28 cellular contexts compared by ENCODE assay signal in genomic region chr13:52703482-52703881, GRCh38. TPM values are rescaled to one million over a fixed set of nuclear protein-coding genes. Genes with fewer than 3 reads are reported as not detected.
"Had no signal": no experiment of that assay in that cellular context is flagged by ENCODE, and none has a peak within 500 bp of the region (broad histone marks: within the 10 kb centered on the region; RNA-seq: fewer than 3 reads in every experiment).

No MANE protein-coding gene starts in this region.

- H3K4me1 ChIP-seq: transverse colon had no signal

- ATAC-seq: esophagus mucosa; heart left ventricle; naive thymus-derived CD4-positive, alpha-beta T cell; sciatic nerve; stimulated activated memory B cell treated with anti-CD40 and anti-IgM and Interleukin-4, amounts not matched to agents 10 μg/mL and 1 μg/mL and 100 μg/mL, for 72 hours; stimulated activated naive CD8-positive, alpha-beta T cell treated with anti-CD3 and anti-CD28 coated beads, Interleukin-15, amount 100 ng/mL, for 72 hours had no signal

- H3K27ac ChIP-seq: dorsolateral prefrontal cortex, heart left ventricle, neutrophil, spleen, thoracic aorta, transverse colon had no signal

- H3K36me3 ChIP-seq: neutrophil, thoracic aorta, transverse colon had no signal

- H3K27ac Mint-ChIP-seq: naive thymus-derived CD4-positive, alpha-beta T cell; stimulated activated memory B cell treated with anti-CD40 and anti-IgM and Interleukin-4, amounts not matched to agents 10 μg/mL and 1 μg/mL and 100 μg/mL, for 72 hours had no signal

- H3K36me3 Mint-ChIP-seq: stimulated activated memory B cell treated with anti-CD40 and anti-IgM and Interleukin-4, amounts not matched to agents 10 μg/mL and 1 μg/mL and 100 μg/mL, for 72 hours had no signal

- H3K4me3 ChIP-seq: dorsolateral prefrontal cortex, heart left ventricle, spleen, thoracic aorta, transverse colon had no signal

- H3K27me3 ChIP-seq: dorsolateral prefrontal cortex, heart left ventricle, neutrophil, spleen, transverse colon had no signal

- H3K4me3 Mint-ChIP-seq: naive thymus-derived CD4-positive, alpha-beta T cell; stimulated activated memory B cell treated with anti-CD40 and anti-IgM and Interleukin-4, amounts not matched to agents 10 μg/mL and 1 μg/mL and 100 μg/mL, for 72 hours; stimulated activated naive CD8-positive, alpha-beta T cell treated with anti-CD3 and anti-CD28 coated beads, Interleukin-15, amount 100 ng/mL, for 72 hours had no signal

- H3K27me3 Mint-ChIP-seq: naive thymus-derived CD4-positive, alpha-beta T cell; stimulated activated memory B cell treated with anti-CD40 and anti-IgM and Interleukin-4, amounts not matched to agents 10 μg/mL and 1 μg/mL and 100 μg/mL, for 72 hours; stimulated activated naive CD8-positive, alpha-beta T cell treated with anti-CD3 and anti-CD28 coated beads, Interleukin-15, amount 100 ng/mL, for 72 hours had no signal

- H3K4me1 Mint-ChIP-seq: stimulated activated memory B cell treated with anti-CD40 and anti-IgM and Interleukin-4, amounts not matched to agents 10 μg/mL and 1 μg/mL and 100 μg/mL, for 72 hours; stimulated activated naive CD8-positive, alpha-beta T cell treated with anti-CD3 and anti-CD28 coated beads, Interleukin-15, amount 100 ng/mL, for 72 hours had no signal

- DNase-seq: cortex of kidney; dorsolateral prefrontal cortex; effector memory CD4-positive, alpha-beta T cell; heart left ventricle; hippocampal formation; kidney glomerular epithelial cell; naive thymus-derived CD4-positive, alpha-beta T cell; posterior cingulate gyrus; spleen; stimulated activated CD4-positive, alpha-beta T cell treated with anti-CD3 and anti-CD28 coated beads, Interleukin-15, amount 100 ng/mL, for 24 hours; stimulated activated CD4-positive, alpha-beta T cell treated with anti-CD3 and anti-CD28 coated beads, Interleukin-1b, Interleukin-23, amount 100 ng/mL, for 48 hours; stimulated activated CD4-positive, alpha-beta T cell treated with anti-CD3 and anti-CD28 coated beads, Interleukin-4, amount 100 ng/mL, for 24 hours; stimulated activated naive CD8-positive, alpha-beta T cell treated with anti-CD3 and anti-CD28 coated beads, Interleukin-15, amount 100 ng/mL, for 72 hours; transverse colon had no signal

- H3K9me3 Mint-ChIP-seq: naive thymus-derived CD4-positive, alpha-beta T cell; stimulated activated memory B cell treated with anti-CD40 and anti-IgM and Interleukin-4, amounts not matched to agents 10 μg/mL and 1 μg/mL and 100 μg/mL, for 72 hours; stimulated activated naive CD8-positive, alpha-beta T cell treated with anti-CD3 and anti-CD28 coated beads, Interleukin-15, amount 100 ng/mL, for 72 hours had no signal

RNA-seq across cellular contexts. Expression of gene CNMD, which starts 36.1 kb away (rescaled TPM):
- total RNA-seq: esophagus mucosa; fibroblast of lung; glomerular endothelial cell; heart left ventricle; liver; lung microvascular endothelial cell; mesenteric fat pad; naive thymus-derived CD4-positive, alpha-beta T cell; osteocyte; pulmonary artery endothelial cell; spleen; thoracic aorta; transverse colon had no signal
- polyA plus RNA-seq: fibroblast of lung, heart left ventricle, liver, neural cell, urinary bladder had no signal
